ENCODE assay signal across 8 cellular contexts in the genomic region with DNA sequence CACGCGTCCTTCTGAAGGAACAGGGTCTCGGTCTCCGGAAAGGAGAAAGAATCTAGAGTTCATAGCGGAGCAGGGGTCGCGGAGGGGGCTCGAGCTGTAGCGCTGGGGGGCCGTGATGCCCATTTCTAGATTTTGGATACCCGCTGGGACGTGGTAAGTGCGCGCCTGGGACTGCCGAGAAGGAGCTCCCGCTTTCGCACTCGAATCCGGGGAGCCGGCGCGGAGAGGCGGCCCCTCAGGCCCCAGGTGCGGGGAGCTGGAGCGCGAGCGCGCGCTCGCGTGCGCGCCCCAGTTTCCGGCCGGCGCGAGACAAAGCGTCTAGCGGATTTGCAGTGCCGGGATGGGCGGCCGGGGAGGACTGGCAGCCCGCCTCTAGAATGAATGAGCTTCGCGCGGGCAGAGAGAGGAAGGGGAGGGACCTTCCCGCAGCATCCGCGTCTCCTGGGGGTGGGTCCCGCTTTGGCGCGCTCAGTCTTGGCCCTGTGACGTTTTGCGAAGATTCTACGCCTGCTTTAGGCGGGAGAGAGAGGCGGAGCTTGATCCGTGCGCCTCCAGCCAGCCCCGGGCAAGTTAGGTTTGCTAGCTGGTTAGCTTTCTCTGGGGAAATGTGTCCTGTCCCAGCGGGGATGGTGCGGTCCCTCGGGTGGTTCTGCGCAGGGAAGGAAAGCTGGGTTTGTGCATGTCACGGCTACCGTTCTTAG. TPM values are rescaled to one million over a fixed set of nuclear protein-coding genes. Genes with fewer than 3 reads are reported as not detected.
DNase-seq lines count a peak whose midpoint lies in the region; ATAC-seq, FAIRE-seq and TF ChIP-seq lines count a peak whose summit lies in the region.

No MANE protein-coding gene starts in this region.

- H3K18ac ChIP-seq in H1 (ENCODE audit: extremely low read depth, low read length) = peak overlapping the region; percentile 100

- peaks cover 0 to 12% (median 0%) of the 10 kb centered on the region in 4 experiments; a peak in 3 of 7 replicates for H3K4me1 ChIP-seq in H1 (replicated peaks in 1 of 4; ENCODE audit: control insufficient read depth in 3 of 4, insufficient read depth in 4 of 4, low read length in 3 of 4)

- peak overlapping the region; percentile 100 for H4K91ac ChIP-seq in H1 (replicated peaks; ENCODE audit: insufficient read length, low read length)

- H2BK120ac ChIP-seq in H1 (replicated peaks; ENCODE audit: low read depth, low read length) = peak overlapping the region; percentile 92

- TF ChIP-seq EP300 in H1 (IDR thresholded peaks at IDR 0.05; ENCODE audit: borderline replicate concordance in 1 of 2, low read depth in 2 of 2, low read length in 2 of 2) = no peak; a peak in 1 of 3 replicates

- peak in 1 of 2 experiments; percentile 95; a peak in 2 of 3 replicates for TF ChIP-seq POLR2A in H1 (IDR thresholded peaks at IDR 0.05; ENCODE audit: control extremely low read depth in 1 of 2, low read depth in 2 of 2, low read length in 2 of 2)

- peak overlapping the region; percentile 78 for H2AK5ac ChIP-seq in H1 (ENCODE audit: low read depth, low read length)

- H3K27me3 ChIP-seq in H1 (replicated peaks in 1 of 4; ENCODE audit: control insufficient read depth in 3 of 4, extremely low read depth in 1 of 4, insufficient read depth in 3 of 4, low read length in 3 of 4) = no peaks in the 10 kb centered on the region

- 2% methylated on average over 63 of the region's 66 CpGs; no CpG with 5 or more reads in 1 of the 2 experiments for WGBS in H1 (ENCODE audit: extremely low coverage in 1 of 2, insufficient coverage in 1 of 2, insufficient read length in 1 of 2, insufficient replicate concordance in 2 of 2, low coverage in 1 of 2, low lambda C conversion rate in 2 of 2, missing lambda C conversion rate in 1 of 2), 2 experiments

- H2BK12ac ChIP-seq in H1 (ENCODE audit: low read depth, low read length) = peak overlapping the region; percentile 95

- peaks cover 7% of the 10 kb centered on the region for H3K23me2 ChIP-seq in H1 (ENCODE audit: low read depth, low read length)

- H3K56ac ChIP-seq in H1 (replicated peaks; ENCODE audit: insufficient read length, low read depth, low read length) = peak overlapping the region; percentile 99

- H3K79me2 ChIP-seq in H1 (ENCODE audit: control insufficient read depth in 1 of 2, insufficient read depth in 2 of 2, low read length in 2 of 2) = peaks cover 37 to 58% of the 10 kb centered on the region in 2 experiments

- H2BK20ac ChIP-seq in H1 (ENCODE audit: low read length) = no peak overlapping the region

- peaks cover 0 to 5% (median 0%) of the 10 kb centered on the region in 4 experiments; a peak in 2 of 8 replicates for H3K36me3 ChIP-seq in H1 (ENCODE audit: control insufficient read depth in 2 of 4, insufficient read depth in 4 of 4, low read length in 3 of 4)

- CTCF ChIA-PET in H1 (lab: Charles Lee; ENCODE audit: partially characterized antibody) = interaction anchor here (0.6 to 11.1 kb wide), 23 partner anchors 9 to 1542 kb away, joined by 3 to 251 read pairs (median 4); no protein-coding TSS in a partner anchor

- H3K14ac ChIP-seq in H1 (ENCODE audit: insufficient read length) = peak overlapping the region; percentile 85

- no peak for FAIRE-seq in H1 (lab: Jason Lieb, UNC)

- no peaks in the 10 kb centered on the region for H3K9me3 ChIP-seq in H1 (ENCODE audit: insufficient read depth in 2 of 2, low read depth in 1 of 2, low read length in 1 of 2)

- POLR2A ChIA-PET in H1 (lab: Charles Lee; ENCODE audit: partially characterized antibody) = interaction anchor here (0.7 to 8.5 kb wide), 42 partner anchors 10 to 739 kb away, joined by 3 to 146 read pairs (median 4); partner anchors contain the start of genes ALDH7A1, MEGF10, PHAX and PRRC1

- peak overlapping the region; percentile 99 for H2BK5ac ChIP-seq in H1 (ENCODE audit: low read depth, low read length)

- no peak for TF ChIP-seq RAD21 in H1 (IDR thresholded peaks at IDR 0.05 in 1 of 2, conservative IDR thresholded peaks at IDR 0.05 in 1 of 2; ENCODE audit: low read depth in 2 of 2, low read length in 2 of 2)

- peak overlapping the region; percentile 99 for H3K27ac ChIP-seq in H1 (ENCODE audit: low read depth, low read length)

- H2BK15ac ChIP-seq in H1 (ENCODE audit: low read length) = no peak overlapping the region

- peak overlapping the region; percentile 98 for H4K5ac ChIP-seq in H1 (ENCODE audit: insufficient read length, low read depth, low read length)

- no peak overlapping the region for H3K23ac ChIP-seq in H1 (ENCODE audit: insufficient read length)

- no peak overlapping the region for H2AFZ ChIP-seq in H1 (ENCODE audit: low read length)

- H3K79me1 ChIP-seq in H1 (ENCODE audit: low read depth, low read length) = 0 out of 2 replicates have a peak, but pooled peaks cover 2% of the 10 kb centered on the region

- peak overlapping the region; percentile 98 to 100 (median 100) for H3K9ac ChIP-seq in H1 (replicated peaks in 1 of 4; ENCODE audit: extremely low read depth in 1 of 4, low read depth in 3 of 4, low read length in 3 of 4)

- no peak; a peak in 1 of 4 replicates for TF ChIP-seq CTCF in H1 (IDR thresholded peaks at IDR 0.05; ENCODE audit: control extremely low read depth in 1 of 3, insufficient read depth in 1 of 3, low read depth in 1 of 3, low read length in 3 of 3)

- peak overlapping the region; percentile 99; the same call in 1 of the 2 replicates for H4K8ac ChIP-seq in H1 (ENCODE audit: extremely low read depth, insufficient read depth, low read length)

- peak overlapping the region; percentile 88 to 97 for H3K4me2 ChIP-seq in H1 (ENCODE audit: insufficient read depth in 1 of 2, low read depth in 2 of 2, low read length in 2 of 2)

- peak; percentile 64 for ATAC-seq in GM21360 (IDR thresholded peaks at IDR 0.05; ENCODE audit: unreplicated experiment)

- peak overlapping the region; percentile 100 for H3K4ac ChIP-seq in H1 (replicated peaks; ENCODE audit: insufficient read length, low read depth, low read length)

- H3K4me3 ChIP-seq in H1 (ENCODE audit: extremely low read depth in 1 of 4, insufficient read depth in 2 of 4, low read depth in 3 of 4, low read length in 4 of 4) = peak overlapping the region; percentile 84 to 95 (median 90)

- peak; percentile 90 for DNase-seq in COLO668 (lab: John Stamatoyannopoulos, UW; ENCODE audit: unreplicated experiment)
- DNase-seq in HT-29 (ENCODE audit: low spot score) = peak; percentile 92
- peak; percentile 96 for DNase-seq in NK-92 treated with Interleukin-12 subunit alpha and Interleukin-12 subunit beta, amount 100 ng/mL, for 24 hours (lab: John Stamatoyannopoulos, UW)
- peak; percentile 65 to 89 (median 83) for DNase-seq in activated CD8-positive, alpha-beta memory T cell treated with anti-CD3 and anti-CD28 coated beads for 48 hours (ENCODE audit: low read depth in 2 of 3, low spot score in 2 of 3)
- DNase-seq in H1 (ENCODE audit: low read depth in 1 of 2, low spot score in 2 of 2) = peak; percentile 88 to 91
- peak; percentile 95 for DNase-seq in mesenteric fat pad (ENCODE audit: low spot score)
- DNase-seq in stimulated activated CD8-positive, alpha-beta memory T cell treated with anti-CD3 and anti-CD28 coated beads, Interleukin-15, amount 100 ng/mL, for 1 hour (ENCODE audit: low read depth) = peak; percentile 72

- H4K20me1 ChIP-seq in H1 (replicated peaks in 1 of 2; ENCODE audit: control insufficient read depth in 1 of 2, insufficient read depth in 2 of 2, low read length in 2 of 2) = peaks cover 11 to 14% of the 10 kb centered on the region in 2 experiments

TF ChIP-seq in H1, 55 proteins besides CTCF, POLR2A, EP300 and RAD21 (continues in another document):
- no peak for TF ChIP-seq KDM4A (IDR thresholded peaks at IDR 0.05; ENCODE audit: low read depth, low read length, severe bottlenecking)
- 0 out of 2 replicates have a peak, but pooled peaks have one; percentile 34 for TF ChIP-seq TCF12 (IDR thresholded peaks at IDR 0.05; ENCODE audit: low read depth, low read length)
- TF ChIP-seq CEBPB (IDR thresholded peaks at IDR 0.05; ENCODE audit: low read depth, low read length) = no peak
- TF ChIP-seq RFX5 (IDR thresholded peaks at IDR 0.05; ENCODE audit: borderline replicate concordance, low read depth, low read length) = no peak
- 0 out of 2 replicates have a peak, but pooled peaks have one; percentile 18 for TF ChIP-seq SP1 (IDR thresholded peaks at IDR 0.05; ENCODE audit: low read depth, low read length)
- peak; percentile 87; the same call in 1 of the 2 replicates for TF ChIP-seq KDM1A (IDR thresholded peaks at IDR 0.05; ENCODE audit: borderline replicate concordance, low read length)
- TF ChIP-seq CREB1 (IDR thresholded peaks at IDR 0.05) = peak; percentile 80
- peak in 1 of 2 experiments; percentile 69; a peak in 1 of 4 replicates for TF ChIP-seq HDAC2 (IDR thresholded peaks at IDR 0.05; ENCODE audit: borderline replicate concordance in 1 of 2, low read depth in 2 of 2, low read length in 2 of 2)
- peak; percentile 90 for TF ChIP-seq SAP30 (IDR thresholded peaks at IDR 0.05; ENCODE audit: insufficient read depth, insufficient replicate concordance, low read length)
- peak; percentile 79 for TF ChIP-seq POLR2AphosphoS5 (IDR thresholded peaks at IDR 0.05; ENCODE audit: low read depth, low read length)
- TF ChIP-seq CTBP2 (IDR thresholded peaks at IDR 0.05; ENCODE audit: borderline replicate concordance, insufficient read depth, insufficient read length, low read length) = peak; percentile 20
- peak; percentile 12; the same call in 1 of the 2 replicates for TF ChIP-seq RBBP5 (IDR thresholded peaks at IDR 0.05; ENCODE audit: borderline replicate concordance, low read depth, low read length)
- peak; percentile 22 for TF ChIP-seq NANOG (IDR thresholded peaks at IDR 0.05; ENCODE audit: insufficient read depth, low read depth, low read length, poor library complexity, severe bottlenecking)
- TF ChIP-seq NRF1 (IDR thresholded peaks at IDR 0.05; ENCODE audit: low read depth, low read length) = no peak
- TF ChIP-seq TAF1 (IDR thresholded peaks at IDR 0.05; ENCODE audit: low read depth, low read length) = peak; percentile 95
- peak; percentile 38 to 71; a peak in 2 of 4 replicates for TF ChIP-seq SIN3A (conservative IDR thresholded peaks at IDR 0.05 in 1 of 2, IDR thresholded peaks at IDR 0.05 in 1 of 2; ENCODE audit: low read depth in 1 of 2, low read length in 2 of 2)
- no peak for TF ChIP-seq POU5F1 (IDR thresholded peaks at IDR 0.05; ENCODE audit: low read depth, low read length)

RNA-seq across cellular contexts. Expression of gene LMNB1, which starts 1.2 kb away (rescaled TPM):
- total RNA-seq in HT-29 (2014; rRNA removed; shearing (Covaris generic)) = 197 and 222 TPM in 2 replicates
- total RNA-seq in H1 (2021; fragmentation: NEBNext Ultra II Directional; extraction: Animal tissue kit (Norgen Biotek cat#: 25700)) = 225 and 229 TPM in 2 replicates
- 73.5 and 123 TPM in 2 replicates for polyA plus RNA-seq in H1 (2011; rRNA removed)
- 88.9 TPM for polyA plus RNA-seq in H1 (2011; cell fraction: cytosol; rRNA removed)
- polyA plus RNA-seq in H1 (2011; cell fraction: nucleus; rRNA removed) = 104 TPM
- polyA plus RNA-seq in H1 (2012, experiment 1 of 2) = 153 to 239 TPM (median 158 TPM) in 4 replicates
- polyA plus RNA-seq in H1 (2012, experiment 2 of 2) = 38.7 TPM
- polyA plus RNA-seq in H1 (2013, experiment 1 of 2) = 90.6 TPM
- 87.9 TPM for polyA plus RNA-seq in H1 (2013, experiment 2 of 2)
- 40.1 and 54.4 TPM in 2 replicates for polyA minus RNA-seq in H1 (2011; rRNA and poly(A)+ RNA removed)
- 69.3 TPM for polyA minus RNA-seq in H1 (2011; cell fraction: cytosol; rRNA and poly(A)+ RNA removed)
- 75.1 TPM for polyA minus RNA-seq in H1 (2011; cell fraction: nucleus; rRNA and poly(A)+ RNA removed)
- total RNA-seq in mesenteric fat pad = 6.5 TPM

Comparison
In these comparisons a context has a peak if more than half of its experiments do, and no peak if none do; other contexts are left out.
1. Peak in every context shown above with its lines: DNase-seq, ATAC-seq, H3K4me3 ChIP-seq and H3K27ac ChIP-seq.
2. RNA of gene LMNB1, which starts 1.2 kb away (total RNA-seq): 225 to 229 TPM in H1 and 197 to 222 TPM in HT-29; 6.5 TPM in mesenteric fat pad (single experiment); every median in the first group is over 10 times any median in the second.